In the genomic region with DNA sequence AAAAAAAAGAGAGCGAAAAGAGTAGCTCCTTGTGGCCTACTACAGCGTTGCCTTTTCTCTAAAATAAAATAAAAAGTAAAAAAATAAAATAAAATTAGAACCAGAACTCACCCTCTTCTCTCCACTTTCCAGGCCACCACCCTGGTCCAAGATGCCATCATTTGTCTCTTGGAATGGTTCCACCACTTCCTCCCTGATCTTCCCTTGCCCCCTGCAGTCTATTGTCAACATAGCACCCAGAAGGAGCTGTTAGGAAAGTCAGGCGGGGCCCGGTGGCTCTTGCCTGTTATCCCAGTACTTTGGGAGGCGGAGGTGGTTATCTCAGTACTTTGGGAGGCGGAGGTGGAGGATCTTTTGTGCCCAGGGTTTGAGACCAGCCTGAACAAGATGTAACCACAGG, we compare ENCODE assay signal across 11 cellular contexts. TPM values are rescaled to one million over a fixed set of nuclear protein-coding genes. Genes with fewer than 3 reads are reported as not detected.
DNase-seq lines count a peak whose midpoint lies in the region; ATAC-seq and TF ChIP-seq lines count a peak whose summit lies in the region.
"Had no signal": no experiment of that assay in that cellular context is flagged by ENCODE, and none has a peak within 500 bp of the region (broad histone marks: within the 10 kb centered on the region; RNA-seq: fewer than 3 reads in every experiment).

No MANE protein-coding gene starts in this region.

- in situ Hi-C loops in G401 (cut with HindIII; ENCODE audit: low sequenced_read_pairs), result no loop called here

- DNase-seq in COLO668 (lab: John Stamatoyannopoulos, UW; ENCODE audit: unreplicated experiment) (peak; percentile 50), NCI-H82 (lab: John Stamatoyannopoulos, UW) (peak; percentile 81), endothelial cell (ENCODE audit: low spot score) (peak; percentile 45), G401 (ENCODE audit: low spot score) (no peak), retina (no peak)
- no peak for DNase-seq in stimulated activated effector memory CD8-positive, alpha-beta T cell treated with anti-CD3 and anti-CD28 coated beads, Interleukin-12 subunit alpha, Interleukin-12 subunit beta, amount 100 ng/mL, for 72 hours (ENCODE audit: low spot score in 2 of 2)

- H3K36me3 Mint-ChIP-seq in endothelial cell (ENCODE audit: low read depth, unreplicated experiment), result no peaks in the 10 kb centered on the region
- no peaks in the 10 kb centered on the region for H3K36me3 Mint-ChIP-seq in stimulated activated effector memory CD8-positive, alpha-beta T cell treated with anti-CD3 and anti-CD28 coated beads, Interleukin-12 subunit alpha, Interleukin-12 subunit beta, amount 100 ng/mL, for 72 hours
- no peaks in the 10 kb centered on the region for H3K36me3 Mint-ChIP-seq in stimulated activated memory B cell treated with anti-CD40 and anti-IgM and Interleukin-4, amounts not matched to agents 10 μg/mL and 1 μg/mL and 100 μg/mL, for 72 hours

- H3K4me3 Mint-ChIP-seq in endothelial cell (ENCODE audit: unreplicated experiment), result no peak overlapping the region
- H3K4me3 Mint-ChIP-seq in stimulated activated effector memory CD8-positive, alpha-beta T cell treated with anti-CD3 and anti-CD28 coated beads, Interleukin-12 subunit alpha, Interleukin-12 subunit beta, amount 100 ng/mL, for 72 hours, result no peak overlapping the region
- no peak overlapping the region for H3K4me3 Mint-ChIP-seq in stimulated activated memory B cell treated with anti-CD40 and anti-IgM and Interleukin-4, amounts not matched to agents 10 μg/mL and 1 μg/mL and 100 μg/mL, for 72 hours
- H3K4me3 Mint-ChIP-seq: T-helper 1 cell treated with Interleukin-12 subunit alpha and Interleukin-12 subunit beta and Interleukin-4 antibody, amounts not matched to agents 30 μg/mL and 1 μg/mL, for 36 hours had no signal

- no peaks in the 10 kb centered on the region for H3K4me1 Mint-ChIP-seq in endothelial cell (ENCODE audit: unreplicated experiment)
- H3K4me1 Mint-ChIP-seq in stimulated activated effector memory CD8-positive, alpha-beta T cell treated with anti-CD3 and anti-CD28 coated beads, Interleukin-12 subunit alpha, Interleukin-12 subunit beta, amount 100 ng/mL, for 72 hours, result peaks cover 5% of the 10 kb centered on the region
- peaks cover 6% of the 10 kb centered on the region for H3K4me1 Mint-ChIP-seq in stimulated activated memory B cell treated with anti-CD40 and anti-IgM and Interleukin-4, amounts not matched to agents 10 μg/mL and 1 μg/mL and 100 μg/mL, for 72 hours

- peaks cover 8% of the 10 kb centered on the region for H3K27me3 Mint-ChIP-seq in endothelial cell (ENCODE audit: unreplicated experiment)
- peaks cover 11% of the 10 kb centered on the region for H3K27me3 Mint-ChIP-seq in stimulated activated memory B cell treated with anti-CD40 and anti-IgM and Interleukin-4, amounts not matched to agents 10 μg/mL and 1 μg/mL and 100 μg/mL, for 72 hours

- peak; percentile 56 for ATAC-seq in stimulated activated effector memory CD8-positive, alpha-beta T cell treated with anti-CD3 and anti-CD28 coated beads, Interleukin-12 subunit alpha, Interleukin-12 subunit beta, amount 100 ng/mL, for 72 hours
- ATAC-seq in stimulated activated memory B cell treated with anti-CD40 and anti-IgM and Interleukin-4, amounts not matched to agents 10 μg/mL and 1 μg/mL and 100 μg/mL, for 72 hours, result no peak

- no peak overlapping the region for H3K27ac Mint-ChIP-seq in endothelial cell (ENCODE audit: unreplicated experiment)
- H3K27ac Mint-ChIP-seq in stimulated activated effector memory CD8-positive, alpha-beta T cell treated with anti-CD3 and anti-CD28 coated beads, Interleukin-12 subunit alpha, Interleukin-12 subunit beta, amount 100 ng/mL, for 72 hours, result no peak overlapping the region
- no peak overlapping the region for H3K27ac Mint-ChIP-seq in stimulated activated memory B cell treated with anti-CD40 and anti-IgM and Interleukin-4, amounts not matched to agents 10 μg/mL and 1 μg/mL and 100 μg/mL, for 72 hours
- H3K27ac Mint-ChIP-seq: T-helper 1 cell treated with Interleukin-12 subunit alpha and Interleukin-12 subunit beta and Interleukin-4 antibody, amounts not matched to agents 30 μg/mL and 1 μg/mL, for 36 hours had no signal

- TF ChIP-seq CTCF in GM12875 (IDR thresholded peaks at IDR 0.05; ENCODE audit: borderline replicate concordance, insufficient read depth, low read depth, low read length) (peak; percentile 50), endothelial cell (IDR thresholded peaks at IDR 0.05; ENCODE audit: unreplicated experiment) (peak; percentile 29)

- H3K4me3 ChIP-seq in GM12875 (ENCODE audit: low read depth, low read length), result no peak overlapping the region
- H3K4me3 ChIP-seq: lung, tibial nerve had no signal

- H3K9me3 Mint-ChIP-seq in endothelial cell (ENCODE audit: unreplicated experiment), result no peaks in the 10 kb centered on the region
- H3K9me3 Mint-ChIP-seq in stimulated activated effector memory CD8-positive, alpha-beta T cell treated with anti-CD3 and anti-CD28 coated beads, Interleukin-12 subunit alpha, Interleukin-12 subunit beta, amount 100 ng/mL, for 72 hours, result no peaks in the 10 kb centered on the region
- H3K9me3 Mint-ChIP-seq in stimulated activated memory B cell treated with anti-CD40 and anti-IgM and Interleukin-4, amounts not matched to agents 10 μg/mL and 1 μg/mL and 100 μg/mL, for 72 hours, result no peaks in the 10 kb centered on the region
- H3K9me3 Mint-ChIP-seq: T-helper 1 cell treated with Interleukin-12 subunit alpha and Interleukin-12 subunit beta and Interleukin-4 antibody, amounts not matched to agents 30 μg/mL and 1 μg/mL, for 36 hours had no signal

RNA-seq across cellular contexts. Expression of a gene that starts 7.6 kb away (rescaled TPM):
- 0.08 TPM for total RNA-seq in endothelial cell (ENCODE audit: unreplicated experiment)
- total RNA-seq in G401 (2014; rRNA removed; shearing (Covaris generic)), result 0.44 TPM in 1 of 2 replicates, not detected in the other
- total RNA-seq: tibial nerve had no signal

RNA-seq across cellular contexts. Expression of a gene that starts 18.4 kb away (rescaled TPM):
- 44.0 TPM for total RNA-seq in endothelial cell (ENCODE audit: unreplicated experiment)
- 65.5 and 66.3 TPM in 2 replicates for total RNA-seq in G401 (2014; rRNA removed; shearing (Covaris generic))

RNA-seq across cellular contexts. Expression of a gene that starts 31.0 kb away (rescaled TPM):
- 39.6 TPM for total RNA-seq in endothelial cell (ENCODE audit: unreplicated experiment)
- 24.5 and 33.1 TPM in 2 replicates for total RNA-seq in G401 (2014; rRNA removed; shearing (Covaris generic))

RNA-seq across cellular contexts. Expression of a gene that starts 56.6 kb away (rescaled TPM):
- 7.9 TPM for total RNA-seq in endothelial cell (ENCODE audit: unreplicated experiment)
- 12.1 and 16.6 TPM in 2 replicates for total RNA-seq in G401 (2014; rRNA removed; shearing (Covaris generic))

Comparison
In these comparisons a context has a peak if more than half of its experiments do, and no peak if none do; other contexts are left out.
1. DNase-seq: peak in COLO668 (single experiment), NCI-H82 (single experiment) and endothelial cell (single experiment); none in stimulated activated effector memory CD8-positive, alpha-beta T cell treated with anti-CD3 and anti-CD28 coated beads, Interleukin-12 subunit alpha, Interleukin-12 subunit beta, amount 100 ng/mL, for 72 hours (0 of 2), G401 (single experiment) and retina (single experiment).